Comparison of ENCODE assay signal across 20 cellular contexts in genomic region chr2:24821433-24821891, GRCh38. TPM values are rescaled to one million over a fixed set of nuclear protein-coding genes. Genes with fewer than 3 reads are reported as not detected.
DNase-seq lines count a peak whose midpoint lies in the region; ATAC-seq, FAIRE-seq and TF ChIP-seq lines count a peak whose summit lies in the region.
"Had no signal": no experiment of that assay in that cellular context is flagged by ENCODE, and none has a peak within 500 bp of the region (broad histone marks: within the 10 kb centered on the region; RNA-seq: fewer than 3 reads in every experiment).

No MANE protein-coding gene starts in this region.

- no peaks in the 10 kb centered on the region for H3K27me3 ChIP-seq in brain microvascular endothelial cell (replicated peaks)
- no peaks in the 10 kb centered on the region for H3K27me3 ChIP-seq in lung (ENCODE audit: control insufficient read depth, insufficient read depth)
- H3K27me3 ChIP-seq in prostate gland (replicated peaks; ENCODE audit: insufficient read depth): no peaks in the 10 kb centered on the region

- no peak for ATAC-seq in lung (ENCODE audit: insufficient read depth, low FRiP score)
- ATAC-seq: left cardiac atrium had no signal

- 92 to 96% methylated on average over 15 of the region's 15 CpGs for WGBS in lung, 2 donors
- WGBS in prostate gland: 88% methylated on average over 15 of the region's 15 CpGs

- no peak overlapping the region for H3K4me3 ChIP-seq in brain microvascular endothelial cell (ENCODE audit: low read depth, low read length)
- H3K4me3 ChIP-seq in lung: no peak overlapping the region
- no peak overlapping the region for H3K4me3 ChIP-seq in prostate gland

- H3K4me1 ChIP-seq in lung (ENCODE audit: control insufficient read depth in 2 of 2, insufficient read depth in 2 of 2, low read length in 2 of 2) (peaks cover 0 to 1% of the 10 kb centered on the region in 2 donors), prostate gland (replicated peaks) (no peaks in the 10 kb centered on the region)

- TF ChIP-seq POLR2A in prostate gland (IDR thresholded peaks at IDR 0.05): no peak

- H3K27ac ChIP-seq in brain microvascular endothelial cell (no peak overlapping the region), lung (ENCODE audit: low read depth in 1 of 2, low read length in 1 of 2) (no peak overlapping the region), prostate gland (no peak overlapping the region)
- H3K27ac ChIP-seq: epithelial cell of prostate, VCaP had no signal

- TF ChIP-seq CTCF in brain microvascular endothelial cell (IDR thresholded peaks at IDR 0.05; ENCODE audit: low read depth, low read length, missing control alignments) (peak; percentile 3), lung (IDR thresholded peaks at IDR 0.05; ENCODE audit: control extremely low read depth, extremely low read depth) (no peak), prostate gland (IDR thresholded peaks at IDR 0.05) (no peak)

- DNase-seq in activated effector memory CD4-positive, alpha-beta T cell treated with anti-CD3 and anti-CD28 coated beads, Interleukin-2, amount 50 U/mL, for 16 hours: peak; percentile 54
- no peak for DNase-seq in activated effector memory CD4-positive, alpha-beta T cell treated with Interleukin-2 at 50 U/mL for 16 hours
- no peak for DNase-seq in brain microvascular endothelial cell
- DNase-seq in lung (ENCODE audit: low spot score): peak; percentile 24
- peak; percentile 4 for DNase-seq in urothelium cell line (ENCODE audit: low spot score)
- no peak for DNase-seq in NCI-H2227 treated with DMSO at 0.1 percent for 48 hours (lab: John Stamatoyannopoulos, UW)
- no peak for DNase-seq in dedifferentiated amniotic fluid mesenchymal stem cell (ENCODE audit: extremely low spot score)
- no peak for DNase-seq in prostate gland (ENCODE audit: low spot score)
- DNase-seq: activated naive CD8-positive, alpha-beta T cell treated with anti-CD3 and anti-CD28 coated beads, Interleukin-2, amount 10 ng/mL, durations not matched to agents 7 days and 5 days; CD4-positive, alpha-beta memory T cell; central memory CD4-positive, alpha-beta T cell; left cardiac atrium; NCI-H1105 treated with DMSO at 0.1 percent for 48 hours; NCI-H446 treated with DMSO at 0.1 percent for 48 hours; OCI-M1; trophoblast cell had no signal

- in situ Hi-C loops in brain microvascular endothelial cell (cut with HindIII; ENCODE audit: low pct_ligation_motif_present, low sequenced_read_pairs): no loop called here

- H3K9me3 ChIP-seq in lung (ENCODE audit: control insufficient read depth in 2 of 2, insufficient read depth in 1 of 2, low read length in 1 of 2): no peaks in the 10 kb centered on the region
- H3K9me3 ChIP-seq in prostate gland: no peaks in the 10 kb centered on the region

- intact Hi-C loops in prostate gland (cut with DNase I): no loop called here

- FAIRE-seq in urothelium cell line (lab: Jason Lieb, UNC): no peak
- FAIRE-seq: G401.6, GM19239 had no signal

- H3K36me3 ChIP-seq in brain microvascular endothelial cell (replicated peaks) (peaks cover 7% of the 10 kb centered on the region), lung (ENCODE audit: control insufficient read depth in 2 of 2, insufficient read depth in 2 of 2, low read length in 2 of 2) (peaks cover 0 to 17% of the 10 kb centered on the region in 2 donors), prostate gland (no peaks in the 10 kb centered on the region)

RNA-seq across cellular contexts. Expression of gene CENPO, which starts 28.2 kb away (rescaled TPM):
- 1 to 10 TPM; 7.9 to 9.6 TPM for total RNA-seq in lung
- 1 to 10 TPM; 3.5 to 3.8 TPM for polyA plus RNA-seq in lung
- total RNA-seq in prostate gland: 10 to 100 TPM in 1 of 2 donors, 1 to 10 TPM in 1; 9.1 to 24.4 TPM

RNA-seq across cellular contexts. Expression of gene PTRHD1, which starts 28.3 kb away (rescaled TPM):
- total RNA-seq in lung (10 to 100 TPM; 32.1 to 32.5 TPM), prostate gland (10 to 100 TPM; 33.9 to 38.6 TPM)
- polyA plus RNA-seq in lung: 10 to 100 TPM; 22.3 to 39.2 TPM

Comparison
In these comparisons a context has a peak if more than half of its experiments do, and no peak if none do; other contexts are left out.
1. DNase-seq: peak in activated effector memory CD4-positive, alpha-beta T cell treated with anti-CD3 and anti-CD28 coated beads, Interleukin-2, amount 50 U/mL, for 16 hours (single experiment), lung (single experiment) and urothelium cell line (single experiment); none in activated effector memory CD4-positive, alpha-beta T cell treated with Interleukin-2 at 50 U/mL for 16 hours (single experiment), brain microvascular endothelial cell (single experiment), NCI-H2227 treated with DMSO at 0.1 percent for 48 hours (single experiment), dedifferentiated amniotic fluid mesenchymal stem cell (single experiment) and prostate gland (single experiment).